8 cellular contexts compared by ENCODE assay signal in the genomic region with DNA sequence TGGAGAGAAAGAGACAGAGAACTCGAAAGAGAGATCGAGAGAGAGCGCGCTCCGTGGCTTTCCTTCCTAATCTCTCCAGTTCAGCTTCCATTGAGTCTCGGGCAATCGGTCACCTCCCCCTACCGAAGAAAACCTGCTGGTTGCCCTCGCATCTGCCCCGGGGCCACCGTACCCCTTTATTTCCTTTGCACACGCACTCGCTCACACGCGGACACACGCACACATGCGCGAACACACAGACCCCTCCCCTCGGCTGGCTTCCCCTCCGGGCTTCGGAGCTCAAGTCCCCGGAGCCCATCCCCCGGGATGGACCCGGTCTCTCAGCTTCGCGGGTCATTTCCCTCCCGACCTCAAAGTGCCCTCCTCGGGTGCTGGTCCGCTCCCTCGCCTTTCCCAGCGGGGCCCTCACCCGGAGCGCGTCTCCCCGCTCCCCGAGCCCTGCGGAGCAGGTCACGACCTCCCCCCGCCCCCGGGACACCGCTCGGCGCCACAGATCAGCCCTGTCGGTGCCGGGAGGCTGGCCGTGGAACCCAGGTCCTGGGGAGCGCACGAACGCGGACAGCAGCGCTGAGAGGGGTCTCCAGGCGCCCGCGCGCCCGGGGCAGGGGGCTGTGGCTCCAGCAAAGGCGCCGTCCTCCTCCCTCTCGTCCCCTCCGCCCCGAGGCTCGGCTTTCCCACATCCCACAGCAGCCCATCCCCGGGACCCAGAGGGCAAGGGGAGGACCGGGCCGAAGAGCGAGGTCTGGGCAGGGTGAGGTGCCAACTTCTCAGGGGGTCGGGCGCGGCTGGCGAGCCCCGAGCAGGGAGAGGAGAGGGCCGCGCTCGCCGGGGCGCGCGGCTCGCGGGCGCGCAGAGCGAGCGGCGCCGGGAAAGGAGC. TPM values are rescaled to one million over a fixed set of nuclear protein-coding genes. Genes with fewer than 3 reads are reported as not detected.
DNase-seq lines count a peak whose midpoint lies in the region; ATAC-seq, FAIRE-seq and TF ChIP-seq lines count a peak whose summit lies in the region.

No MANE protein-coding gene starts in this region.

- H3K27me3 ChIP-seq in CD8-positive, alpha-beta T cell (ENCODE audit: insufficient read depth, low read length): no peaks in the 10 kb centered on the region

- peak overlapping the region; percentile 81 for H3K4me3 Mint-ChIP-seq in CD8-positive, alpha-beta T cell
- H3K4me3 Mint-ChIP-seq in activated naive CD8-positive, alpha-beta T cell treated with anti-CD3 and anti-CD28 coated beads, Interleukin-2, amount 50 U/mL, for 24 hours: peak overlapping the region; percentile 79

- no peaks in the 10 kb centered on the region for H3K36me3 ChIP-seq in CD8-positive, alpha-beta T cell (ENCODE audit: insufficient read depth, low read length)

- POLR2A ChIA-PET in CD8-positive, alpha-beta T cell (lab: Charles Lee): no interaction called here

- no peak for ATAC-seq in CD8-positive, alpha-beta T cell
- peak; percentile 10 for ATAC-seq in activated naive CD8-positive, alpha-beta T cell treated with anti-CD3 and anti-CD28 coated beads, Interleukin-2, amount 50 U/mL, for 24 hours
- no peak for ATAC-seq in HG03196 (IDR thresholded peaks at IDR 0.05; ENCODE audit: unreplicated experiment)
- no peak for ATAC-seq in HG02642 (IDR thresholded peaks at IDR 0.05; ENCODE audit: poor library complexity, unreplicated experiment)

- H3K4me1 Mint-ChIP-seq in CD8-positive, alpha-beta T cell (ENCODE audit: low read depth): peaks cover 24% of the 10 kb centered on the region
- peaks cover 19% of the 10 kb centered on the region for H3K4me1 Mint-ChIP-seq in activated naive CD8-positive, alpha-beta T cell treated with anti-CD3 and anti-CD28 coated beads, Interleukin-2, amount 50 U/mL, for 24 hours

- H3K27ac ChIP-seq in CD8-positive, alpha-beta T cell (ENCODE audit: low read depth, low read length): no peak overlapping the region

- no peak for TF ChIP-seq CTCF in CD8-positive, alpha-beta T cell (IDR thresholded peaks at IDR 0.05)
- no peak for TF ChIP-seq CTCF in LNCaP clone FGC (IDR thresholded peaks at IDR 0.05; ENCODE audit: control insufficient read depth, extremely low read depth, insufficient read depth)
- no peak for TF ChIP-seq CTCF in D721Med (IDR thresholded peaks at IDR 0.05; ENCODE audit: insufficient read depth, missing control alignments)

- H3K4me1 ChIP-seq in CD8-positive, alpha-beta T cell (ENCODE audit: insufficient read depth, low read length): peaks cover 11% of the 10 kb centered on the region

- peak in 1 of 7 experiments; percentile 20 for DNase-seq in CD8-positive, alpha-beta T cell
- no peak for DNase-seq in LNCaP clone FGC (ENCODE audit: low read depth)
- DNase-seq in activated naive CD8-positive, alpha-beta T cell treated with anti-CD3 and anti-CD28 coated beads, Interleukin-2, amount 50 U/mL, for 24 hours: peak; percentile 1
- DNase-seq in skeletal muscle cell (ENCODE audit: low read depth): no peak
- no peak for DNase-seq in D721Med (ENCODE audit: insufficient read length, low spot score)

- H3K9me3 ChIP-seq in CD8-positive, alpha-beta T cell (ENCODE audit: low read length): no peaks in the 10 kb centered on the region

- H3K4me3 ChIP-seq in CD8-positive, alpha-beta T cell (ENCODE audit: low read depth, low read length): peak overlapping the region; percentile 39
- H3K4me3 ChIP-seq in LNCaP clone FGC (ENCODE audit: low read depth, low read length): peak overlapping the region; percentile 28
- peak overlapping the region; percentile 69 for H3K4me3 ChIP-seq in iPS-11a (ENCODE audit: low read depth, low read length)
- peak overlapping the region; percentile 47 for H3K4me3 ChIP-seq in skeletal muscle cell (ENCODE audit: low read depth, low read length)

- intact Hi-C loops in CD8-positive, alpha-beta T cell (cut with DNase I, micrococcal nuclease): no loop called here

- H3K27ac Mint-ChIP-seq in CD8-positive, alpha-beta T cell: no peak overlapping the region
- H3K27ac Mint-ChIP-seq in activated naive CD8-positive, alpha-beta T cell treated with anti-CD3 and anti-CD28 coated beads, Interleukin-2, amount 50 U/mL, for 24 hours: peak overlapping the region; percentile 52

- no peaks in the 10 kb centered on the region for H3K36me3 Mint-ChIP-seq in CD8-positive, alpha-beta T cell
- H3K36me3 Mint-ChIP-seq in activated naive CD8-positive, alpha-beta T cell treated with anti-CD3 and anti-CD28 coated beads, Interleukin-2, amount 50 U/mL, for 24 hours (ENCODE audit: low read depth): no peaks in the 10 kb centered on the region

- H3K9me3 Mint-ChIP-seq in CD8-positive, alpha-beta T cell: no peaks in the 10 kb centered on the region
- H3K9me3 Mint-ChIP-seq in activated naive CD8-positive, alpha-beta T cell treated with anti-CD3 and anti-CD28 coated beads, Interleukin-2, amount 50 U/mL, for 24 hours: no peaks in the 10 kb centered on the region

- no peak for FAIRE-seq in D721Med (lab: Jason Lieb, UNC)

- CTCF ChIA-PET in CD8-positive, alpha-beta T cell (lab: Charles Lee): interaction anchor here (1.2 kb wide), 1 partner anchor 15 kb away, joined by 3 read pairs; no protein-coding TSS in a partner anchor

- peaks cover 48% of the 10 kb centered on the region for H3K27me3 Mint-ChIP-seq in CD8-positive, alpha-beta T cell (ENCODE audit: low read depth)
- peaks cover 58% of the 10 kb centered on the region for H3K27me3 Mint-ChIP-seq in activated naive CD8-positive, alpha-beta T cell treated with anti-CD3 and anti-CD28 coated beads, Interleukin-2, amount 50 U/mL, for 24 hours

RNA-seq across cellular contexts. Expression of a gene that starts 1.8 kb away (rescaled TPM):
- total RNA-seq in CD8-positive, alpha-beta T cell: not detected
